In the genomic region with DNA sequence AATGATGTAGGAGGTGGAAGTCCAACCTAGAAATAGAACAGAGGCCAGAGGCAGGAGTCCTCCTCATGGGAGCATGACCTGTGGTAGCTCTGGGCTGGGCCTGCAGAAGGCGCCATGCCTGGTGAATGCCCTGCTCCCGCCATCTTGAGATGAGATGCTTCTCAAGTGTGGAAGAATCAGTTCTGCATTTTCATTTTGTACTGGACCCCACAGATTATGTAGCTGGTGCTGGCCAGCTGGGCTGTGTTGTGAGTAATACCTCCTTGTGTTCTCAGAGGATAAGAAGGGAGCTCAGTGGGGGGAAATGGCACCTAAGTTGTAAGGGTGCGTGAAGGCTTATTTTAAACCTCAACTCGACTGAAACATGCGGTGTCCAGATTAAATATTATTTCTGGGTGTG, we compare ENCODE assay signal across 1 cellular context.
TF ChIP-seq lines count a peak whose summit lies in the region.

No MANE protein-coding gene starts in this region.

TF ChIP-seq in K562, 482 proteins besides CTCF, POLR2A, EP300 and RAD21 (continued from another document):
- TF ChIP-seq, protein P1, sequence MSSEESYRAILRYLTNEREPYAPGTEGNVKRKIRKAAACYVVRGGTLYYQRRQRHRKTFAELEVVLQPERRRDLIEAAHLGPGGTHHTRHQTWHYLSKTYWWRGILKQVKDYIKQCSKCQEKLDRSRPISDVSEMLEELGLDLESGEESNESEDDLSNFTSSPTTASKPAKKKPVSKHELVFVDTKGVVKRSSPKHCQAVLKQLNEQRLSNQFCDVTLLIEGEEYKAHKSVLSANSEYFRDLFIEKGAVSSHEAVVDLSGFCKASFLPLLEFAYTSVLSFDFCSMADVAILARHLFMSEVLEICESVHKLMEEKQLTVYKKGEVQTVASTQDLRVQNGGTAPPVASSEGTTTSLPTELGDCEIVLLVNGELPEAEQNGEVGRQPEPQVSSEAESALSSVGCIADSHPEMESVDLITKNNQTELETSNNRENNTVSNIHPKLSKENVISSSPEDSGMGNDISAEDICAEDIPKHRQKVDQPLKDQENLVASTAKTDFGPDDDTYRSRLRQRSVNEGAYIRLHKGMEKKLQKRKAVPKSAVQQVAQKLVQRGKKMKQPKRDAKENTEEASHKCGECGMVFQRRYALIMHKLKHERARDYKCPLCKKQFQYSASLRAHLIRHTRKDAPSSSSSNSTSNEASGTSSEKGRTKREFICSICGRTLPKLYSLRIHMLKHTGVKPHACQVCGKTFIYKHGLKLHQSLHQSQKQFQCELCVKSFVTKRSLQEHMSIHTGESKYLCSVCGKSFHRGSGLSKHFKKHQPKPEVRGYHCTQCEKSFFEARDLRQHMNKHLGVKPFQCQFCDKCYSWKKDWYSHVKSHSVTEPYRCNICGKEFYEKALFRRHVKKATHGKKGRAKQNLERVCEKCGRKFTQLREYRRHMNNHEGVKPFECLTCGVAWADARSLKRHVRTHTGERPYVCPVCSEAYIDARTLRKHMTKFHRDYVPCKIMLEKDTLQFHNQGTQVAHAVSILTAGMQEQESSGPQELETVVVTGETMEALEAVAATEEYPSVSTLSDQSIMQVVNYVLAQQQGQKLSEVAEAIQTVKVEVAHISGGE (CRISPR knock-in tag; IDR thresholded peaks at IDR 0.05), result no peak
- TF ChIP-seq, protein P2, sequence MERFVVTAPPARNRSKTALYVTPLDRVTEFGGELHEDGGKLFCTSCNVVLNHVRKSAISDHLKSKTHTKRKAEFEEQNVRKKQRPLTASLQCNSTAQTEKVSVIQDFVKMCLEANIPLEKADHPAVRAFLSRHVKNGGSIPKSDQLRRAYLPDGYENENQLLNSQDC (CRISPR knock-in tag; IDR thresholded peaks at IDR 0.05), result no peak
- TF ChIP-seq NCOR1 (IDR thresholded peaks at IDR 0.05), result peak; percentile 24; the same call in 1 of the 2 replicates
- TF ChIP-seq NCOA6 (IDR thresholded peaks at IDR 0.05), result no peak
- peak; percentile 67 for TF ChIP-seq TEAD4 (IDR thresholded peaks at IDR 0.05; ENCODE audit: low read length)
- TF ChIP-seq TEAD4 (CRISPR knock-in tag; IDR thresholded peaks at IDR 0.05; ENCODE audit: borderline replicate concordance), result no peak
- TF ChIP-seq, protein P3, sequence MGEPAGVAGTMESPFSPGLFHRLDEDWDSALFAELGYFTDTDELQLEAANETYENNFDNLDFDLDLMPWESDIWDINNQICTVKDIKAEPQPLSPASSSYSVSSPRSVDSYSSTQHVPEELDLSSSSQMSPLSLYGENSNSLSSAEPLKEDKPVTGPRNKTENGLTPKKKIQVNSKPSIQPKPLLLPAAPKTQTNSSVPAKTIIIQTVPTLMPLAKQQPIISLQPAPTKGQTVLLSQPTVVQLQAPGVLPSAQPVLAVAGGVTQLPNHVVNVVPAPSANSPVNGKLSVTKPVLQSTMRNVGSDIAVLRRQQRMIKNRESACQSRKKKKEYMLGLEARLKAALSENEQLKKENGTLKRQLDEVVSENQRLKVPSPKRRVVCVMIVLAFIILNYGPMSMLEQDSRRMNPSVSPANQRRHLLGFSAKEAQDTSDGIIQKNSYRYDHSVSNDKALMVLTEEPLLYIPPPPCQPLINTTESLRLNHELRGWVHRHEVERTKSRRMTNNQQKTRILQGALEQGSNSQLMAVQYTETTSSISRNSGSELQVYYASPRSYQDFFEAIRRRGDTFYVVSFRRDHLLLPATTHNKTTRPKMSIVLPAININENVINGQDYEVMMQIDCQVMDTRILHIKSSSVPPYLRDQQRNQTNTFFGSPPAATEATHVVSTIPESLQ (CRISPR knock-in tag; IDR thresholded peaks at IDR 0.05), result no peak
- TF ChIP-seq ZNF77 (CRISPR knock-in tag; IDR thresholded peaks at IDR 0.05), result no peak
- TF ChIP-seq L3MBTL2 (IDR thresholded peaks at IDR 0.05), result peak; percentile 44; the same call in 1 of the 2 replicates
- TF ChIP-seq CBFA2T3 (IDR thresholded peaks at IDR 0.05), result peak; percentile 85
- no peak for TF ChIP-seq SPI1 (IDR thresholded peaks at IDR 0.05; ENCODE audit: borderline replicate concordance, low read depth, low read length)
- TF ChIP-seq TSC22D4 (tag; IDR thresholded peaks at IDR 0.05), result no peak
- TF ChIP-seq TRIM24 (IDR thresholded peaks at IDR 0.05), result peak in 1 of 2 experiments; percentile 42; a peak in 1 of 4 replicates
- TF ChIP-seq, protein P4, sequence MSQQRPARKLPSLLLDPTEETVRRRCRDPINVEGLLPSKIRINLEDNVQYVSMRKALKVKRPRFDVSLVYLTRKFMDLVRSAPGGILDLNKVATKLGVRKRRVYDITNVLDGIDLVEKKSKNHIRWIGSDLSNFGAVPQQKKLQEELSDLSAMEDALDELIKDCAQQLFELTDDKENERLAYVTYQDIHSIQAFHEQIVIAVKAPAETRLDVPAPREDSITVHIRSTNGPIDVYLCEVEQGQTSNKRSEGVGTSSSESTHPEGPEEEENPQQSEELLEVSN (IDR thresholded peaks at IDR 0.05; ENCODE audit: borderline replicate concordance in 1 of 2, extremely low read depth in 1 of 2, insufficient read depth in 1 of 2, insufficient read length in 1 of 2, low read depth in 1 of 2, low read length in 1 of 2, poor library complexity in 1 of 2, severe bottlenecking in 1 of 2), result peak in 1 of 2 experiments; percentile 33
- TF ChIP-seq, protein P5, sequence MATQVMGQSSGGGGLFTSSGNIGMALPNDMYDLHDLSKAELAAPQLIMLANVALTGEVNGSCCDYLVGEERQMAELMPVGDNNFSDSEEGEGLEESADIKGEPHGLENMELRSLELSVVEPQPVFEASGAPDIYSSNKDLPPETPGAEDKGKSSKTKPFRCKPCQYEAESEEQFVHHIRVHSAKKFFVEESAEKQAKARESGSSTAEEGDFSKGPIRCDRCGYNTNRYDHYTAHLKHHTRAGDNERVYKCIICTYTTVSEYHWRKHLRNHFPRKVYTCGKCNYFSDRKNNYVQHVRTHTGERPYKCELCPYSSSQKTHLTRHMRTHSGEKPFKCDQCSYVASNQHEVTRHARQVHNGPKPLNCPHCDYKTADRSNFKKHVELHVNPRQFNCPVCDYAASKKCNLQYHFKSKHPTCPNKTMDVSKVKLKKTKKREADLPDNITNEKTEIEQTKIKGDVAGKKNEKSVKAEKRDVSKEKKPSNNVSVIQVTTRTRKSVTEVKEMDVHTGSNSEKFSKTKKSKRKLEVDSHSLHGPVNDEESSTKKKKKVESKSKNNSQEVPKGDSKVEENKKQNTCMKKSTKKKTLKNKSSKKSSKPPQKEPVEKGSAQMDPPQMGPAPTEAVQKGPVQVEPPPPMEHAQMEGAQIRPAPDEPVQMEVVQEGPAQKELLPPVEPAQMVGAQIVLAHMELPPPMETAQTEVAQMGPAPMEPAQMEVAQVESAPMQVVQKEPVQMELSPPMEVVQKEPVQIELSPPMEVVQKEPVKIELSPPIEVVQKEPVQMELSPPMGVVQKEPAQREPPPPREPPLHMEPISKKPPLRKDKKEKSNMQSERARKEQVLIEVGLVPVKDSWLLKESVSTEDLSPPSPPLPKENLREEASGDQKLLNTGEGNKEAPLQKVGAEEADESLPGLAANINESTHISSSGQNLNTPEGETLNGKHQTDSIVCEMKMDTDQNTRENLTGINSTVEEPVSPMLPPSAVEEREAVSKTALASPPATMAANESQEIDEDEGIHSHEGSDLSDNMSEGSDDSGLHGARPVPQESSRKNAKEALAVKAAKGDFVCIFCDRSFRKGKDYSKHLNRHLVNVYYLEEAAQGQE (CRISPR knock-in tag; IDR thresholded peaks at IDR 0.05; ENCODE audit: low read depth), result no peak
- TF ChIP-seq, protein P6, sequence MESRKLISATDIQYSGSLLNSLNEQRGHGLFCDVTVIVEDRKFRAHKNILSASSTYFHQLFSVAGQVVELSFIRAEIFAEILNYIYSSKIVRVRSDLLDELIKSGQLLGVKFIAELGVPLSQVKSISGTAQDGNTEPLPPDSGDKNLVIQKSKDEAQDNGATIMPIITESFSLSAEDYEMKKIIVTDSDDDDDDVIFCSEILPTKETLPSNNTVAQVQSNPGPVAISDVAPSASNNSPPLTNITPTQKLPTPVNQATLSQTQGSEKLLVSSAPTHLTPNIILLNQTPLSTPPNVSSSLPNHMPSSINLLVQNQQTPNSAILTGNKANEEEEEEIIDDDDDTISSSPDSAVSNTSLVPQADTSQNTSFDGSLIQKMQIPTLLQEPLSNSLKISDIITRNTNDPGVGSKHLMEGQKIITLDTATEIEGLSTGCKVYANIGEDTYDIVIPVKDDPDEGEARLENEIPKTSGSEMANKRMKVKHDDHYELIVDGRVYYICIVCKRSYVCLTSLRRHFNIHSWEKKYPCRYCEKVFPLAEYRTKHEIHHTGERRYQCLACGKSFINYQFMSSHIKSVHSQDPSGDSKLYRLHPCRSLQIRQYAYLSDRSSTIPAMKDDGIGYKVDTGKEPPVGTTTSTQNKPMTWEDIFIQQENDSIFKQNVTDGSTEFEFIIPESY (CRISPR knock-in tag; IDR thresholded peaks at IDR 0.05), result peak; percentile 90
- TF ChIP-seq BACH1 (tag; IDR thresholded peaks at IDR 0.05), result no peak
- TF ChIP-seq NFIC (IDR thresholded peaks at IDR 0.05), result peak; percentile 11; the same call in 1 of the 2 replicates
- TF ChIP-seq, protein P7, sequence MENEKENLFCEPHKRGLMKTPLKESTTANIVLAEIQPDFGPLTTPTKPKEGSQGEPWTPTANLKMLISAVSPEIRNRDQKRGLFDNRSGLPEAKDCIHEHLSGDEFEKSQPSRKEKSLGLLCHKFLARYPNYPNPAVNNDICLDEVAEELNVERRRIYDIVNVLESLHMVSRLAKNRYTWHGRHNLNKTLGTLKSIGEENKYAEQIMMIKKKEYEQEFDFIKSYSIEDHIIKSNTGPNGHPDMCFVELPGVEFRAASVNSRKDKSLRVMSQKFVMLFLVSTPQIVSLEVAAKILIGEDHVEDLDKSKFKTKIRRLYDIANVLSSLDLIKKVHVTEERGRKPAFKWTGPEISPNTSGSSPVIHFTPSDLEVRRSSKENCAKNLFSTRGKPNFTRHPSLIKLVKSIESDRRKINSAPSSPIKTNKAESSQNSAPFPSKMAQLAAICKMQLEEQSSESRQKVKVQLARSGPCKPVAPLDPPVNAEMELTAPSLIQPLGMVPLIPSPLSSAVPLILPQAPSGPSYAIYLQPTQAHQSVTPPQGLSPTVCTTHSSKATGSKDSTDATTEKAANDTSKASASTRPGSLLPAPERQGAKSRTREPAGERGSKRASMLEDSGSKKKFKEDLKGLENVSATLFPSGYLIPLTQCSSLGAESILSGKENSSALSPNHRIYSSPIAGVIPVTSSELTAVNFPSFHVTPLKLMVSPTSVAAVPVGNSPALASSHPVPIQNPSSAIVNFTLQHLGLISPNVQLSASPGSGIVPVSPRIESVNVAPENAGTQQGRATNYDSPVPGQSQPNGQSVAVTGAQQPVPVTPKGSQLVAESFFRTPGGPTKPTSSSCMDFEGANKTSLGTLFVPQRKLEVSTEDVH (IDR thresholded peaks at IDR 0.05; ENCODE audit: low read depth, partially characterized antibody), result no peak
TF ChIP-seq in K562: peak in this region for 19.
